In genomic region chr3:36165509-36165908, GRCh38 we compare ENCODE assay signal across 33 cellular contexts.
"Had no signal": no experiment of that assay in that cellular context is flagged by ENCODE, and none has a peak within 500 bp of the region (broad histone marks: within the 10 kb centered on the region; RNA-seq: fewer than 3 reads in every experiment).

No MANE protein-coding gene starts in this region.

- H3K36me3 ChIP-seq: SJSA1 had no signal

- H3K9me3 ChIP-seq: SJSA1 had no signal

- H3K27me3 ChIP-seq: SJSA1 had no signal

- ATAC-seq: activated CD8-positive, alpha-beta memory T cell treated with anti-CD3 and anti-CD28 coated beads, Interleukin-2, amount 10 ng/mL, durations not matched to agents 7 days and 5 days; activated naive CD8-positive, alpha-beta T cell treated with anti-CD3 and anti-CD28 coated beads, Interleukin-2, amount 50 U/mL, for 24 hours had no signal

- H3K27ac ChIP-seq: SJSA1, VCaP had no signal

- DNase-seq: activated CD4-positive, alpha-beta memory T cell treated with anti-CD3 and anti-CD28 coated beads, Interleukin-2, amount 10 ng/mL, durations not matched to agents 7 days and 5 days; activated CD4-positive, alpha-beta T cell treated with anti-CD3 and anti-CD28 coated beads for 1 hour; activated CD4-positive, alpha-beta T cell treated with anti-CD3 and anti-CD28 coated beads for 48 hours; activated CD4-positive, CD25-positive, alpha-beta regulatory T cell; activated CD8-positive, alpha-beta memory T cell treated with anti-CD3 and anti-CD28 coated beads for 24 hours; activated CD8-positive, alpha-beta memory T cell treated with anti-CD3 and anti-CD28 coated beads, Interleukin-2, amount 10 ng/mL, durations not matched to agents 7 days and 5 days; activated CD8-positive, alpha-beta memory T cell treated with anti-CD3 and anti-CD28 coated beads, Interleukin-2, amount 50 U/mL, for 48 hours; activated effector memory CD4-positive, alpha-beta T cell treated with Interleukin-2 at 50 U/mL for 16 hours; activated naive CD4-positive, alpha-beta T cell treated with anti-CD3 and anti-CD28 coated beads, Interleukin-2, amount 10 ng/mL, durations not matched to agents 7 days and 5 days; activated naive CD8-positive, alpha-beta T cell treated with anti-CD3 and anti-CD28 coated beads, Interleukin-2, amount 50 U/mL, for 24 hours; activated T-cell treated with anti-CD3 and anti-CD28 coated beads, Interleukin-2, amount 50 U/mL, for 48 hours; anterior cingulate cortex; central memory CD4-positive, alpha-beta T cell; Kasumi-1; KG1; MM.1S; NCI-H1092 treated with DMSO at 0.1 percent for 48 hours; NCI-H146; NCI-H187; NCI-H2029 treated with DMSO at 0.1 percent for 48 hours; NCI-H2107; NCI-H2171; NCI-H510A; NCI-H526; NCI-H748 treated with DMSO at 0.1 percent for 48 hours; NK-92 treated with Interleukin-12 subunit alpha and Interleukin-12 subunit beta, amount 100 ng/mL, for 24 hours; SHP77 treated with DMSO at 0.1 percent for 48 hours; SW 1271; T-helper 1 cell; T-helper 2 cell; T-helper 9 cell had no signal

- H3K4me3 ChIP-seq: SJSA1 had no signal
